ENCODE assay signal across 25 cellular contexts in genomic region chr4:69829678-69830077, GRCh38. TPM values are rescaled to one million over a fixed set of nuclear protein-coding genes. Genes with fewer than 3 reads are reported as not detected.
DNase-seq lines count a peak whose midpoint lies in the region; ATAC-seq, FAIRE-seq and TF ChIP-seq lines count a peak whose summit lies in the region.
"Had no signal": no experiment of that assay in that cellular context is flagged by ENCODE, and none has a peak within 500 bp of the region (broad histone marks: within the 10 kb centered on the region; RNA-seq: fewer than 3 reads in every experiment).

No MANE protein-coding gene starts in this region.

- H3K27me3 Mint-ChIP-seq in endodermal cell (ENCODE audit: insufficient read depth): no peaks in the 10 kb centered on the region
- H3K27me3 Mint-ChIP-seq in neural progenitor cell (ENCODE audit: insufficient read depth, low read depth): no peaks in the 10 kb centered on the region
- H3K27me3 Mint-ChIP-seq in activated CD4-positive, alpha-beta T cell treated with anti-CD3 and anti-CD28 coated beads, Interleukin-2, amount 10 ng/mL, durations not matched to agents 7 days and 5 days: no peaks in the 10 kb centered on the region
- no peaks in the 10 kb centered on the region for H3K27me3 Mint-ChIP-seq in activated T-helper 2 cell treated with anti-CD3 and anti-CD28 coated beads, Interferon-gamma antibody, Interleukin-2, Interleukin-4, amounts not matched to agents 10 μg/mL and 5 μg/mL and 100 μg/mL, durations not matched to agents 14 hours and 24 hours and 36 hours (ENCODE audit: low read depth)

- H3K4me3 ChIP-seq in HepG2 (replicated peaks in 1 of 3; ENCODE audit: insufficient read depth in 1 of 3, low read depth in 2 of 3, low read length in 3 of 3) (no peak overlapping the region), right lobe of liver (no peak overlapping the region), endodermal cell (ENCODE audit: low read length) (no peak overlapping the region), neural progenitor cell (no peak overlapping the region)
- H3K4me3 ChIP-seq: HAP-1, SJSA1 had no signal

- H3K27me3 ChIP-seq in HepG2 (ENCODE audit: control insufficient read depth in 1 of 2, insufficient read depth in 2 of 2, low read length in 2 of 2) (no peaks in the 10 kb centered on the region), right lobe of liver (no peaks in the 10 kb centered on the region), endodermal cell (ENCODE audit: control insufficient read depth, insufficient read depth, low read length, poor library complexity, severe bottlenecking) (no peaks in the 10 kb centered on the region), neural progenitor cell (no peaks in the 10 kb centered on the region)

- no peak overlapping the region for H3K4me3 Mint-ChIP-seq in endodermal cell
- no peak overlapping the region for H3K4me3 Mint-ChIP-seq in neural progenitor cell
- H3K4me3 Mint-ChIP-seq in activated CD4-positive, alpha-beta T cell treated with anti-CD3 and anti-CD28 coated beads, Interleukin-2, amount 10 ng/mL, durations not matched to agents 7 days and 5 days: no peak overlapping the region
- no peak overlapping the region for H3K4me3 Mint-ChIP-seq in activated T-helper 2 cell treated with anti-CD3 and anti-CD28 coated beads, Interferon-gamma antibody, Interleukin-2, Interleukin-4, amounts not matched to agents 10 μg/mL and 5 μg/mL and 100 μg/mL, durations not matched to agents 14 hours and 24 hours and 36 hours (ENCODE audit: low read depth)
- H3K4me3 Mint-ChIP-seq: CD4-positive, CD25-positive, alpha-beta regulatory T cell; HFFc6 had no signal

- POLR2A ChIA-PET in HepG2 (lab: Yijun Ruan, JAX): interaction anchor here (4.0 kb wide), 1 partner anchor 48 kb away, joined by 24 read pairs; no protein-coding TSS in a partner anchor
- POLR2A ChIA-PET in activated CD4-positive, alpha-beta T cell treated with anti-CD3 and anti-CD28 coated beads, Interleukin-2, amount 10 ng/mL, durations not matched to agents 7 days and 5 days (lab: Charles Lee): no interaction called here

- TF ChIP-seq POLR2A in HepG2 (IDR thresholded peaks at IDR 0.05; ENCODE audit: insufficient read depth in 1 of 2, low read depth in 2 of 2, low read length in 2 of 2) (no peak), right lobe of liver (IDR thresholded peaks at IDR 0.05) (no peak)

- WGBS in HepG2 (ENCODE audit: low lambda C conversion rate): 94% methylated on average over 2 of the region's 2 CpGs
- WGBS in right lobe of liver (ENCODE audit: insufficient coverage, low coverage, low lambda C conversion rate, missing lambda C conversion rate): 60% methylated on average over 1 of the region's 2 CpGs
- WGBS in endodermal cell (ENCODE audit: insufficient coverage in 1 of 2, insufficient read length in 1 of 2), 2 experiments: 89 to 100% methylated on average over 1 to 2 of the region's 2 CpGs

- H3K4me1 ChIP-seq in HepG2 (ENCODE audit: insufficient read depth, low read length): peaks cover 85% of the 10 kb centered on the region
- H3K4me1 ChIP-seq in right lobe of liver: peaks cover 0 to 41% (median 17%) of the 10 kb centered on the region in 4 donors
- H3K4me1 ChIP-seq in endodermal cell (ENCODE audit: control insufficient read depth, insufficient read depth, low read length): peaks cover 24% of the 10 kb centered on the region
- H3K4me1 ChIP-seq in neural progenitor cell: no peaks in the 10 kb centered on the region
- H3K4me1 ChIP-seq: HAP-1, SJSA1 had no signal

- no peaks in the 10 kb centered on the region for H3K36me3 ChIP-seq in HepG2 (replicated peaks in 1 of 2; ENCODE audit: control insufficient read depth in 1 of 2, insufficient read depth in 2 of 2, low read length in 2 of 2)
- H3K36me3 ChIP-seq in right lobe of liver: no peaks in the 10 kb centered on the region
- H3K36me3 ChIP-seq in endodermal cell (ENCODE audit: control insufficient read depth, insufficient read depth, low read length): no peaks in the 10 kb centered on the region
- H3K36me3 ChIP-seq in neural progenitor cell: no peaks in the 10 kb centered on the region
- H3K36me3 ChIP-seq: HAP-1, SJSA1 had no signal

- no peak overlapping the region for H3K27ac Mint-ChIP-seq in endodermal cell
- H3K27ac Mint-ChIP-seq in neural progenitor cell: peak overlapping the region; percentile 38
- no peak overlapping the region for H3K27ac Mint-ChIP-seq in activated CD4-positive, alpha-beta T cell treated with anti-CD3 and anti-CD28 coated beads, Interleukin-2, amount 10 ng/mL, durations not matched to agents 7 days and 5 days
- H3K27ac Mint-ChIP-seq in activated T-helper 2 cell treated with anti-CD3 and anti-CD28 coated beads, Interferon-gamma antibody, Interleukin-2, Interleukin-4, amounts not matched to agents 10 μg/mL and 5 μg/mL and 100 μg/mL, durations not matched to agents 14 hours and 24 hours and 36 hours: no peak overlapping the region
- H3K27ac Mint-ChIP-seq: CD4-positive, CD25-positive, alpha-beta regulatory T cell; HFFc6 had no signal

- TF ChIP-seq CTCF in HepG2 (CRISPR knock-in tag; IDR thresholded peaks at IDR 0.05): no peak
- no peak for TF ChIP-seq CTCF in right lobe of liver (IDR thresholded peaks at IDR 0.05)
- peak; percentile 20 for TF ChIP-seq CTCF in endodermal cell (conservative IDR thresholded peaks at IDR 0.05)
- TF ChIP-seq CTCF in neural progenitor cell (IDR thresholded peaks at IDR 0.05): no peak

- peaks cover 24% of the 10 kb centered on the region for H3K4me1 Mint-ChIP-seq in endodermal cell
- H3K4me1 Mint-ChIP-seq in neural progenitor cell: no peaks in the 10 kb centered on the region
- H3K4me1 Mint-ChIP-seq in activated CD4-positive, alpha-beta T cell treated with anti-CD3 and anti-CD28 coated beads, Interleukin-2, amount 10 ng/mL, durations not matched to agents 7 days and 5 days: peaks cover 13% of the 10 kb centered on the region
- peaks cover 7% of the 10 kb centered on the region for H3K4me1 Mint-ChIP-seq in activated T-helper 2 cell treated with anti-CD3 and anti-CD28 coated beads, Interferon-gamma antibody, Interleukin-2, Interleukin-4, amounts not matched to agents 10 μg/mL and 5 μg/mL and 100 μg/mL, durations not matched to agents 14 hours and 24 hours and 36 hours (ENCODE audit: low read depth)

- ATAC-seq in HepG2 (no peak), right lobe of liver (no peak)

- H4K20me1 ChIP-seq in HepG2 (ENCODE audit: insufficient read depth, low read length) (no peaks in the 10 kb centered on the region), neural progenitor cell (ENCODE audit: low read depth) (no peaks in the 10 kb centered on the region)

- H3K4me2 ChIP-seq in HepG2 (ENCODE audit: low read depth, low read length) (no peak overlapping the region), neural progenitor cell (no peak overlapping the region)

- FAIRE-seq in HepG2 (lab: Jason Lieb, UNC): no peak
- FAIRE-seq: G401.6 had no signal

- peaks cover 3% of the 10 kb centered on the region for H3K79me2 ChIP-seq in HepG2 (ENCODE audit: insufficient read depth, low read length)
- no peaks in the 10 kb centered on the region for H3K79me2 ChIP-seq in neural progenitor cell (ENCODE audit: low read depth)

- H3K36me3 Mint-ChIP-seq in endodermal cell (ENCODE audit: low read depth) (no peaks in the 10 kb centered on the region), neural progenitor cell (no peaks in the 10 kb centered on the region)
- no peaks in the 10 kb centered on the region for H3K36me3 Mint-ChIP-seq in activated CD4-positive, alpha-beta T cell treated with anti-CD3 and anti-CD28 coated beads, Interleukin-2, amount 10 ng/mL, durations not matched to agents 7 days and 5 days (ENCODE audit: low read depth)
- H3K36me3 Mint-ChIP-seq in activated T-helper 2 cell treated with anti-CD3 and anti-CD28 coated beads, Interferon-gamma antibody, Interleukin-2, Interleukin-4, amounts not matched to agents 10 μg/mL and 5 μg/mL and 100 μg/mL, durations not matched to agents 14 hours and 24 hours and 36 hours (ENCODE audit: low read depth): no peaks in the 10 kb centered on the region
- H3K36me3 Mint-ChIP-seq: CD4-positive, CD25-positive, alpha-beta regulatory T cell had no signal

- H3K27ac ChIP-seq in HepG2 (ENCODE audit: extremely low read length, insufficient read depth, low read length): peak overlapping the region; percentile 93
- H3K27ac ChIP-seq in right lobe of liver: no peak overlapping the region
- H3K27ac ChIP-seq in endodermal cell (ENCODE audit: low read depth, low read length): no peak overlapping the region
- no peak overlapping the region for H3K27ac ChIP-seq in neural progenitor cell
- H3K27ac ChIP-seq: SJSA1 had no signal

- H2AFZ ChIP-seq in HepG2 (ENCODE audit: low read length): no peak overlapping the region
- no peak overlapping the region for H2AFZ ChIP-seq in neural progenitor cell (replicated peaks)

- no peaks in the 10 kb centered on the region for H3F3A ChIP-seq in neural progenitor cell (ENCODE audit: low read depth)

- H3K9ac ChIP-seq in HepG2 (ENCODE audit: insufficient read depth, low read depth, low read length) (no peak overlapping the region), endodermal cell (ENCODE audit: extremely low read depth, low read length, poor library complexity, severe bottlenecking) (no peak overlapping the region), neural progenitor cell (no peak overlapping the region)

- H3K9me3 Mint-ChIP-seq in endodermal cell: peaks cover 8% of the 10 kb centered on the region
- H3K9me3 Mint-ChIP-seq in neural progenitor cell: no peaks in the 10 kb centered on the region
- peaks cover 3% of the 10 kb centered on the region for H3K9me3 Mint-ChIP-seq in activated CD4-positive, alpha-beta T cell treated with anti-CD3 and anti-CD28 coated beads, Interleukin-2, amount 10 ng/mL, durations not matched to agents 7 days and 5 days
- no peaks in the 10 kb centered on the region for H3K9me3 Mint-ChIP-seq in activated T-helper 2 cell treated with anti-CD3 and anti-CD28 coated beads, Interferon-gamma antibody, Interleukin-2, Interleukin-4, amounts not matched to agents 10 μg/mL and 5 μg/mL and 100 μg/mL, durations not matched to agents 14 hours and 24 hours and 36 hours

- no peak for TF ChIP-seq RAD21 in HepG2 (CRISPR knock-in tag; IDR thresholded peaks at IDR 0.05)

- in situ Hi-C loops in HepG2 (cut with HindIII; ENCODE audit: extremely low pct_ligation_motif_present, low pct_unique_long_range_greater_than_20kb): loop anchor here (5.0 kb wide), 1 partner anchor 353 kb away; no protein-coding TSS in a partner anchor

- H3K9me3 ChIP-seq in HepG2 (ENCODE audit: low read length): peaks cover 5% of the 10 kb centered on the region; the same call in 1 of the 2 replicates
- no peaks in the 10 kb centered on the region for H3K9me3 ChIP-seq in right lobe of liver
- peaks cover 13% of the 10 kb centered on the region for H3K9me3 ChIP-seq in endodermal cell (ENCODE audit: control insufficient read depth, low read length)
- no peaks in the 10 kb centered on the region for H3K9me3 ChIP-seq in neural progenitor cell (ENCODE audit: low read depth)
- H3K9me3 ChIP-seq: HAP-1, SJSA1 had no signal

- TF ChIP-seq EP300 in HepG2 (IDR thresholded peaks at IDR 0.05; ENCODE audit: low read depth in 2 of 2, low read length in 2 of 2): no peak
- no peak for TF ChIP-seq EP300 in HepG2 (CRISPR knock-in tag; IDR thresholded peaks at IDR 0.05; ENCODE audit: borderline replicate concordance)

- no peak for DNase-seq in HepG2 (ENCODE audit: low spot score)
- no peak for DNase-seq in right lobe of liver
- no peak for DNase-seq in endodermal cell
- DNase-seq in neural progenitor cell (ENCODE audit: low spot score): no peak
- no peak for DNase-seq in activated CD4-positive, alpha-beta T cell treated with anti-CD3 and anti-CD28 coated beads, Interleukin-2, amount 10 ng/mL, durations not matched to agents 7 days and 5 days
- no peak for DNase-seq in NCI-H1105 treated with DMSO at 0.1 percent for 48 hours (lab: John Stamatoyannopoulos, UW)
- no peak for DNase-seq in activated T-helper 2 cell treated with anti-CD3 and anti-CD28 coated beads, Interferon-gamma antibody, Interleukin-2, Interleukin-4, amounts not matched to agents 10 μg/mL and 5 μg/mL and 100 μg/mL, durations not matched to agents 14 hours and 24 hours and 36 hours (ENCODE audit: low spot score)
- no peak for DNase-seq in HuH-7.5 (ENCODE audit: low spot score)
- DNase-seq: CD4-positive, CD25-positive, alpha-beta regulatory T cell; GOT3; HFFc6; NCI-H1048; NCI-H1417 treated with DMSO at 0.1 percent for 48 hours; NCI-H1694 treated with DMSO at 0.1 percent for 48 hours; NCI-H2081; NCI-H2227 treated with DMSO at 0.1 percent for 48 hours; NCI-H526 treated with DMSO at 0.1 percent for 48 hours; Right ventricle myocardium superior; RPMI8226 had no signal

- no TSS peak for BruUV-seq in HepG2 (replicated peaks; lab: Mats Ljungman, UMichigan)

- CTCF ChIA-PET in HepG2 (lab: Yijun Ruan, JAX; ENCODE audit: low intra/inter-chr PET ratio, low total read pairs): interaction anchor here (1.9 kb wide), 1 partner anchor 140 kb away, joined by 6 read pairs; no protein-coding TSS in a partner anchor
- CTCF ChIA-PET in activated CD4-positive, alpha-beta T cell treated with anti-CD3 and anti-CD28 coated beads, Interleukin-2, amount 10 ng/mL, durations not matched to agents 7 days and 5 days (lab: Charles Lee): no interaction called here

- intact Hi-C loops in HepG2 (cut with micrococcal nuclease; ENCODE audit: unreplicated experiment) (no loop called here), right lobe of liver (cut with DNase I) (loop anchor here in 1 of 2 donors (10.0 kb wide), 1 partner anchor 65 kb away; the partner anchor contains the start of gene SULT1B1)
- intact Hi-C loops in activated T-helper 2 cell treated with anti-CD3 and anti-CD28 coated beads, Interferon-gamma antibody, Interleukin-2, Interleukin-4, amounts not matched to agents 10 μg/mL and 5 μg/mL and 100 μg/mL, durations not matched to agents 14 hours and 24 hours and 36 hours (cut with micrococcal nuclease): no loop called here

RNA-seq across cellular contexts. Expression of gene SULT1E1, which starts 30.3 kb away (rescaled TPM):
- total RNA-seq in HepG2 (2016; rRNA removed; fragmentation: Illumina TruSeq; extraction: Trizol) (3.7 and 3.9 TPM in 2 replicates), right lobe of liver (10 to 100 TPM in 2 of 6 experiments, 1 to 10 TPM in 4; 5.1 to 22.3 (median 6.6) TPM), endodermal cell (not detected), neural progenitor cell (ENCODE audit: low replicate concordance) (not detected in 2 replicates)
- total RNA-seq in HepG2 (2016; cell fraction: cytosol; rRNA removed; fragmentation: Illumina TruSeq; extraction: Trizol; ENCODE audit: low read depth): 0.40 and 0.53 TPM in 2 replicates
- total RNA-seq in HepG2 (2016; cell fraction: insoluble cytoplasmic fraction; rRNA removed; fragmentation: Illumina TruSeq; extraction: Trizol): 2.9 and 4.2 TPM in 2 replicates
- 0.99 and 1.1 TPM in 2 replicates for total RNA-seq in HepG2 (2016; cell fraction: membrane; rRNA removed; fragmentation: Illumina TruSeq; extraction: Trizol)
- 2.0 and 2.5 TPM in 2 replicates for total RNA-seq in HepG2 (2016; cell fraction: nucleus; rRNA removed; fragmentation: Illumina TruSeq; extraction: Trizol)
- polyA plus RNA-seq in HepG2 (2011; rRNA removed): 1.7 and 1.8 TPM in 2 replicates
- polyA plus RNA-seq in HepG2 (2011; cell fraction: cytosol; rRNA removed): 0.50 and 0.86 TPM in 2 replicates
- polyA plus RNA-seq in HepG2 (2011; cell fraction: nucleus; rRNA removed): 1.5 and 2.0 TPM in 2 replicates
- polyA plus RNA-seq in HepG2 (2012): 3.6 and 7.3 TPM in 2 replicates
- polyA plus RNA-seq in HepG2 (2016; cell fraction: cytosol; fragmentation: Illumina TruSeq; extraction: Trizol; ENCODE audit: low read depth): 0.33 and 0.46 TPM in 2 replicates
- polyA plus RNA-seq in HepG2 (2016; cell fraction: insoluble cytoplasmic fraction; fragmentation: Illumina TruSeq; extraction: Trizol; ENCODE audit: low read depth): 2.9 and 3.1 TPM in 2 replicates
- polyA plus RNA-seq in HepG2 (2016; cell fraction: membrane; fragmentation: Illumina TruSeq; extraction: Trizol; ENCODE audit: low read depth): 0.50 and 0.54 TPM in 2 replicates
- polyA plus RNA-seq in HepG2 (2016; cell fraction: nucleus; fragmentation: Illumina TruSeq; extraction: Trizol; ENCODE audit: insufficient read depth, low read depth): 2.4 and 4.4 TPM in 2 replicates
- polyA minus RNA-seq in HepG2 (2011; rRNA and poly(A)+ RNA removed; ENCODE audit: low replicate concordance): 0.22 TPM in 1 of 2 replicates, not detected in the other
- polyA minus RNA-seq in HepG2 (2011; cell fraction: cytosol; rRNA and poly(A)+ RNA removed): 0.59 TPM in 1 of 2 replicates, not detected in the other
- 1.5 and 2.7 TPM in 2 replicates for polyA minus RNA-seq in HepG2 (2011; cell fraction: nucleus; rRNA and poly(A)+ RNA removed)
- not detected for polyA plus RNA-seq in endodermal cell (2013, experiment 1 of 2)
- not detected for polyA plus RNA-seq in endodermal cell (2013, experiment 2 of 2)
- not detected for total RNA-seq in activated CD4-positive, alpha-beta T cell treated with anti-CD3 and anti-CD28 coated beads, Interleukin-2, amount 10 ng/mL, durations not matched to agents 7 days and 5 days
- total RNA-seq in activated T-helper 2 cell treated with anti-CD3 and anti-CD28 coated beads, Interferon-gamma antibody, Interleukin-2, Interleukin-4, amounts not matched to agents 10 μg/mL and 5 μg/mL and 100 μg/mL, durations not matched to agents 14 hours and 24 hours and 36 hours: not detected in 2 replicates
- total RNA-seq: A172; CD4-positive, CD25-positive, alpha-beta regulatory T cell; HFFc6; NCI-H460; Right ventricle myocardium superior; SJSA1 had no signal
- polyA plus RNA-seq: BJ; CD4-positive, CD25-positive, alpha-beta regulatory T cell had no signal
